Comparison of ENCODE assay signal across 20 cellular contexts in genomic region chr4:10024303-10024702, GRCh38. TPM values are rescaled to one million over a fixed set of nuclear protein-coding genes. Genes with fewer than 3 reads are reported as not detected.
A peak's percentile ranks its signal among the peaks of the same experiment; 100 is the strongest.
DNase-seq lines count a peak whose midpoint lies in the region; ATAC-seq, FAIRE-seq and TF ChIP-seq lines count a peak whose summit lies in the region.
"Had no signal": no experiment of that assay in that cellular context is flagged by ENCODE, and none has a peak within 500 bp of the region (broad histone marks: within the 10 kb centered on the region; RNA-seq: fewer than 3 reads in every experiment).

No MANE protein-coding gene starts in this region.

- no peak overlapping the region for H2BK120ac ChIP-seq in mesenchymal stem cell (ENCODE audit: low read depth, low read length)

- H3K14ac ChIP-seq in mesenchymal stem cell (ENCODE audit: low read length in 2 of 2) = no peak overlapping the region

- intact Hi-C loops in heart left ventricle (cut with DNase I) (loop anchor here in 4 of 10 donors (5.0 to 10.0 kb wide), 3 partner anchors 90 to 332 kb away; partner anchors contain the start of gene WDR1 (in 3 of the 4)), Right ventricle myocardium inferior (cut with DNase I) (loop anchor here (1.0 kb wide), 1 partner anchor 23 kb away; no protein-coding TSS in a partner anchor), PC-3 (cut with micrococcal nuclease) (no loop called here)

- H3K27ac ChIP-seq in heart left ventricle (peak overlapping the region in 9 of 12 donors; percentile 3 to 91 (median 42)), mesenchymal stem cell (ENCODE audit: low read length, poor library complexity, severe bottlenecking) (no peak overlapping the region), upper lobe of left lung (peak overlapping the region; percentile 14 to 84 (median 33)), PC-3 (ENCODE audit: low read length) (no peak overlapping the region)
- H3K27ac ChIP-seq: HL-60, neural progenitor cell had no signal

- no peak overlapping the region for H4K91ac ChIP-seq in mesenchymal stem cell (ENCODE audit: low read length)

- no peaks in the 10 kb centered on the region for H4K20me1 ChIP-seq in PC-3 (ENCODE audit: low read length)

- no peak overlapping the region for H2AFZ ChIP-seq in mesenchymal stem cell (ENCODE audit: low read depth, low read length)
- H2AFZ ChIP-seq in PC-3 (ENCODE audit: low read length) = no peak overlapping the region
- H2AFZ ChIP-seq: neural progenitor cell had no signal

- no peaks in the 10 kb centered on the region for H3F3A ChIP-seq in PC-3 (ENCODE audit: low read length, unreplicated experiment)

- TF ChIP-seq CTCF in heart left ventricle (IDR thresholded peaks at IDR 0.05) = no peak
- TF ChIP-seq CTCF in bronchial epithelial cell (IDR thresholded peaks at IDR 0.05; ENCODE audit: insufficient read depth, low read length, severe bottlenecking) = no peak
- no peak for TF ChIP-seq CTCF in upper lobe of left lung (IDR thresholded peaks at IDR 0.05)
- no peak for TF ChIP-seq CTCF in PC-3 (conservative IDR thresholded peaks at IDR 0.05; ENCODE audit: low read depth, low read length)

- no peak overlapping the region for H4K8ac ChIP-seq in mesenchymal stem cell (ENCODE audit: low read length)

- peak; percentile 62 for FAIRE-seq in bronchial epithelial cell (lab: Jason Lieb, UNC)

- no peak overlapping the region for H2BK15ac ChIP-seq in mesenchymal stem cell (ENCODE audit: low read depth, poor library complexity, severe bottlenecking)

- H3K23ac ChIP-seq in mesenchymal stem cell (ENCODE audit: low read length in 2 of 2) = no peak overlapping the region

- H3K79me1 ChIP-seq in mesenchymal stem cell (replicated peaks; ENCODE audit: low read length, poor library complexity, severe bottlenecking) = no peaks in the 10 kb centered on the region

- BruUV-seq in PC-3 (replicated peaks; lab: Mats Ljungman, UMichigan) = no TSS peak

- H3K9me2 ChIP-seq in PC-3 (replicated peaks; ENCODE audit: low read length) = no peaks in the 10 kb centered on the region

- no peak for TF ChIP-seq EP300 in upper lobe of left lung (IDR thresholded peaks at IDR 0.05)

- no peak overlapping the region for H2BK5ac ChIP-seq in mesenchymal stem cell (ENCODE audit: low read depth, low read length, poor library complexity, severe bottlenecking)

- peak overlapping the region; percentile 39 for H2AK5ac ChIP-seq in mesenchymal stem cell (ENCODE audit: low read length, severe bottlenecking)

- 49 to 73% (median 59%) methylated on average over 2 of the region's 2 CpGs for WGBS in heart left ventricle, 4 donors
- 96% methylated on average over 2 of the region's 2 CpGs for WGBS in mesenchymal stem cell
- WGBS in upper lobe of left lung, 2 donors = 16 to 48% methylated on average over 2 of the region's 2 CpGs

- CTCF ChIA-PET in PC-3 (lab: Charles Lee) = no interaction called here

- no peak overlapping the region for H3K4me3 ChIP-seq in heart left ventricle
- H3K4me3 ChIP-seq in bronchial epithelial cell (ENCODE audit: low read depth, low read length) = no peak overlapping the region
- H3K4me3 ChIP-seq in mesenchymal stem cell (ENCODE audit: insufficient read depth in 1 of 2, low read depth in 1 of 2, low read length in 2 of 2) = no peak overlapping the region
- no peak overlapping the region for H3K4me3 ChIP-seq in upper lobe of left lung
- no peak overlapping the region for H3K4me3 ChIP-seq in PC-3 (ENCODE audit: low read length)
- H3K4me3 ChIP-seq: neural progenitor cell, Peyer's patch had no signal

- no peak overlapping the region for H3K4me2 ChIP-seq in mesenchymal stem cell (ENCODE audit: low read length, poor library complexity, severe bottlenecking)
- H3K4me2 ChIP-seq in PC-3 (ENCODE audit: low read length) = no peak overlapping the region
- H3K4me2 ChIP-seq: neural progenitor cell had no signal

- POLR2A ChIA-PET in PC-3 (lab: Charles Lee; ENCODE audit: unreplicated experiment) = no interaction called here

- H3K27me3 ChIP-seq in heart left ventricle (no peaks in the 10 kb centered on the region), bronchial epithelial cell (ENCODE audit: control insufficient read depth, insufficient read depth, low read length) (no peaks in the 10 kb centered on the region), mesenchymal stem cell (ENCODE audit: control insufficient read depth in 1 of 2, insufficient read depth in 1 of 2, low read length in 2 of 2) (peaks cover 14% of the 10 kb centered on the region in 2 experiments), upper lobe of left lung (no peaks in the 10 kb centered on the region), PC-3 (ENCODE audit: low read length) (no peaks in the 10 kb centered on the region)
- H3K27me3 ChIP-seq: Peyer's patch had no signal

- H3K9me3 ChIP-seq in heart left ventricle = no peaks in the 10 kb centered on the region
- H3K9me3 ChIP-seq in mesenchymal stem cell (ENCODE audit: control insufficient read depth, low read length) = no peaks in the 10 kb centered on the region
- no peaks in the 10 kb centered on the region for H3K9me3 ChIP-seq in upper lobe of left lung
- H3K9me3 ChIP-seq in PC-3 (ENCODE audit: low read length) = no peaks in the 10 kb centered on the region
- H3K9me3 ChIP-seq: Peyer's patch had no signal

- DNase-seq in heart left ventricle (peak in 2 of 5 donors; percentile 34 to 55), Right ventricle myocardium inferior (ENCODE audit: missing footprints) (no peak), bronchial epithelial cell (ENCODE audit: low read depth) (no peak), mesenchymal stem cell (no peak), upper lobe of left lung (peak in 1 of 2 donors; percentile 67), DMS53 (lab: John Stamatoyannopoulos, UW) (no peak), NCI-H226 (no peak), PC-3 (no peak)
- DNase-seq: activated CD4-positive, alpha-beta T cell treated with anti-CD3 and anti-CD28 coated beads, Interleukin-2, amount 10 ng/mL, durations not matched to agents 24 days and 14 days; activated CD8-positive, alpha-beta memory T cell treated with anti-CD3 and anti-CD28 coated beads, Interleukin-2, amount 50 U/mL, for 48 hours; hippocampal formation; KBM-7; NCI-H1105; NCI-H69; retina; stimulated activated naive CD4-positive, alpha-beta T cell treated with Interleukin-2 at 50 U/mL for 16 hours; SW 1271 had no signal

- no peak overlapping the region for H2BK12ac ChIP-seq in mesenchymal stem cell (ENCODE audit: low read length in 2 of 2)

- ATAC-seq in heart left ventricle (peak in 3 of 4 donors; percentile 3 to 13 (median 7)), Right ventricle myocardium inferior (no peak), upper lobe of left lung (ENCODE audit: low FRiP score in 2 of 2) (peak in 1 of 2 donors; percentile 62), PC-3 (no peak)

- H3K9ac ChIP-seq in mesenchymal stem cell (ENCODE audit: low read length) (no peak overlapping the region), PC-3 (ENCODE audit: low read length) (no peak overlapping the region)
- H3K9ac ChIP-seq: neural progenitor cell had no signal

- H3K4me1 ChIP-seq in heart left ventricle (peaks cover 5 to 62% (median 34%) of the 10 kb centered on the region in 12 donors), mesenchymal stem cell (ENCODE audit: control insufficient read depth, insufficient read depth, low read depth, low read length) (peaks cover 12% of the 10 kb centered on the region), upper lobe of left lung (peaks cover 28 to 34% (median 31%) of the 10 kb centered on the region in 4 donors), PC-3 (ENCODE audit: insufficient read depth, low read length) (peaks cover 4% of the 10 kb centered on the region)

- H3K4ac ChIP-seq in mesenchymal stem cell (ENCODE audit: low read depth in 1 of 2, low read length in 2 of 2) = no peak overlapping the region

- H3K79me2 ChIP-seq in PC-3 (ENCODE audit: low read length) = no peaks in the 10 kb centered on the region

- H3K36me3 ChIP-seq in heart left ventricle (no peaks in the 10 kb centered on the region), bronchial epithelial cell (ENCODE audit: control insufficient read depth, insufficient read depth, low read length) (no peaks in the 10 kb centered on the region), mesenchymal stem cell (ENCODE audit: control insufficient read depth in 1 of 2, insufficient read depth in 2 of 2, low read depth in 1 of 2, low read length in 2 of 2) (no peaks in the 10 kb centered on the region), upper lobe of left lung (no peaks in the 10 kb centered on the region), PC-3 (ENCODE audit: low read depth, low read length) (no peaks in the 10 kb centered on the region)
- H3K36me3 ChIP-seq: neural progenitor cell, Peyer's patch had no signal

- no peak overlapping the region for H3K18ac ChIP-seq in mesenchymal stem cell (ENCODE audit: low read depth in 1 of 2, low read length in 2 of 2)

- TF ChIP-seq POLR2A in heart left ventricle (IDR thresholded peaks at IDR 0.05) (no peak), upper lobe of left lung (IDR thresholded peaks at IDR 0.05) (peak in 1 of 4 donors; percentile 15)

RNA-seq across cellular contexts. Expression of gene SLC2A9, which starts 3.0 kb away (rescaled TPM):
- total RNA-seq in heart left ventricle (10 to 100 TPM in 1 of 9 donors, 1 to 10 TPM in 8; 1.6 to 15.1 (median 5.9) TPM), Right ventricle myocardium inferior (9.6 TPM), bronchial epithelial cell (29.7 and 71.0 TPM in 2 replicates), upper lobe of left lung (10 to 100 TPM in 3 of 6 donors, 1 to 10 TPM in 3; 5.4 to 25.1 (median 13.0) TPM), PC-3 (2014; rRNA removed) (0.11 TPM in 1 of 2 replicates, not detected in the other)
- 1 to 10 TPM; 2.1 to 3.1 TPM for polyA plus RNA-seq in heart left ventricle
- polyA plus RNA-seq in mesenchymal stem cell (2013, experiment 1 of 2) = 0.33 TPM
- polyA plus RNA-seq in mesenchymal stem cell (2013, experiment 2 of 2) = 0.34 TPM

Comparison
In these comparisons a context has a peak if more than half of its experiments do, and no peak if none do; other contexts are left out.
1. ATAC-seq: peak in heart left ventricle (3 of 4); none in Right ventricle myocardium inferior (single experiment) and PC-3 (single experiment).
2. H3K27ac ChIP-seq: peak in heart left ventricle (9 of 12) and upper lobe of left lung (4 of 4); none in mesenchymal stem cell (single experiment) and PC-3 (single experiment).